ENCODE assay signal across 15 cellular contexts in genomic region chr14:85731198-85731597, GRCh38.
DNase-seq lines count a peak whose midpoint lies in the region; ATAC-seq, FAIRE-seq and TF ChIP-seq lines count a peak whose summit lies in the region.
"Had no signal": no experiment of that assay in that cellular context is flagged by ENCODE, and none has a peak within 500 bp of the region (broad histone marks: within the 10 kb centered on the region; RNA-seq: fewer than 3 reads in every experiment).

No MANE protein-coding gene starts in this region.

- intact Hi-C loops in heart right ventricle (cut with DNase I) = no loop called here

- no peaks in the 10 kb centered on the region for H3K79me2 ChIP-seq in astrocyte (ENCODE audit: insufficient read depth, low read length)

- no peak for TF ChIP-seq CTCF in astrocyte (IDR thresholded peaks at IDR 0.05; ENCODE audit: insufficient read depth, low read depth, low read length)
- TF ChIP-seq CTCF in heart right ventricle (IDR thresholded peaks at IDR 0.05) = no peak

- peaks cover 18% of the 10 kb centered on the region for H3K4me1 Mint-ChIP-seq in astrocyte (ENCODE audit: low read depth, unreplicated experiment)
- H3K4me1 Mint-ChIP-seq: activated naive CD8-positive, alpha-beta T cell treated with anti-CD3 and anti-CD28 coated beads, Interleukin-2, amount 10 ng/mL, durations not matched to agents 7 days and 5 days; CD4-positive, CD25-positive, alpha-beta regulatory T cell had no signal

- H3K36me3 Mint-ChIP-seq in astrocyte (ENCODE audit: low read depth, unreplicated experiment) = no peaks in the 10 kb centered on the region
- H3K36me3 Mint-ChIP-seq: activated naive CD8-positive, alpha-beta T cell treated with anti-CD3 and anti-CD28 coated beads, Interleukin-2, amount 10 ng/mL, durations not matched to agents 7 days and 5 days; CD4-positive, CD25-positive, alpha-beta regulatory T cell; WTC11 had no signal

- H3K9me3 ChIP-seq in astrocyte (ENCODE audit: insufficient read depth, low read depth, low read length) (no peaks in the 10 kb centered on the region), heart right ventricle (no peaks in the 10 kb centered on the region)

- ATAC-seq in heart right ventricle = peak; percentile 58 to 94 (median 79)
- ATAC-seq: SK-N-SH treated with all-trans-retinoic acid at 6 μM for 48 hours, WTC11 had no signal

- H3K27me3 ChIP-seq in astrocyte (ENCODE audit: insufficient read depth, low read length) (no peaks in the 10 kb centered on the region), heart right ventricle (no peaks in the 10 kb centered on the region)

- no peaks in the 10 kb centered on the region for H4K20me1 ChIP-seq in astrocyte (ENCODE audit: insufficient read depth, low read length)

- DNase-seq in GM03348 (ENCODE audit: low spot score) = peak; percentile 70
- peak; percentile 83 for DNase-seq in astrocyte (ENCODE audit: low read depth)
- peak in 1 of 2 donors; percentile 48 for DNase-seq in heart right ventricle
- DNase-seq in retina = peak; percentile 8
- no peak for DNase-seq in dermis blood vessel endothelial cell
- no peak for DNase-seq in DMS153 (lab: John Stamatoyannopoulos, UW)
- DNase-seq in GM19239 (ENCODE audit: insufficient read length, low spot score) = no peak
- no peak for DNase-seq in GDM1 (lab: John Stamatoyannopoulos, UW)
- DNase-seq: activated CD8-positive, alpha-beta memory T cell treated with anti-CD3 and anti-CD28 coated beads, Interleukin-2, amount 50 U/mL, for 4 hours; activated naive CD8-positive, alpha-beta T cell treated with anti-CD3 and anti-CD28 coated beads, Interleukin-2, amount 10 ng/mL, durations not matched to agents 7 days and 5 days; CD4-positive, CD25-positive, alpha-beta regulatory T cell; Karpas-422; NK-92 treated with Interleukin-12 subunit alpha and Interleukin-12 subunit beta, amount 100 ng/mL, for 24 hours had no signal

- no peak overlapping the region for H2AFZ ChIP-seq in astrocyte (ENCODE audit: low read depth, low read length)

- H3K36me3 ChIP-seq in astrocyte (ENCODE audit: insufficient read depth, low read length) = no peaks in the 10 kb centered on the region
- H3K36me3 ChIP-seq in heart right ventricle = no peaks in the 10 kb centered on the region

- H3K4me3 ChIP-seq in astrocyte (ENCODE audit: insufficient read depth, low read depth, low read length) = no peak overlapping the region
- H3K4me3 ChIP-seq in heart right ventricle = no peak overlapping the region

- no peaks in the 10 kb centered on the region for H3K4me1 ChIP-seq in astrocyte (ENCODE audit: insufficient read depth, low read length)
- H3K4me1 ChIP-seq in heart right ventricle = peaks cover 0 to 7% (median 0%) of the 10 kb centered on the region in 9 donors

- H3K9me3 Mint-ChIP-seq in astrocyte (ENCODE audit: unreplicated experiment) = peaks cover 1% of the 10 kb centered on the region
- H3K9me3 Mint-ChIP-seq: WTC11 had no signal

- no peak overlapping the region for H3K9ac ChIP-seq in astrocyte (ENCODE audit: low read length)

- H3K27ac Mint-ChIP-seq in astrocyte (ENCODE audit: unreplicated experiment) = peak overlapping the region; percentile 10
- H3K27ac Mint-ChIP-seq: activated naive CD8-positive, alpha-beta T cell treated with anti-CD3 and anti-CD28 coated beads, Interleukin-2, amount 10 ng/mL, durations not matched to agents 7 days and 5 days; CD4-positive, CD25-positive, alpha-beta regulatory T cell; WTC11 had no signal

- no peak overlapping the region for H3K4me2 ChIP-seq in astrocyte (ENCODE audit: low read length)

- FAIRE-seq in astrocyte (lab: Jason Lieb, UNC) (no peak), GM19239 (lab: Jason Lieb, UNC) (no peak)

- H3K27ac ChIP-seq in astrocyte (ENCODE audit: low read depth, low read length) = no peak overlapping the region
- H3K27ac ChIP-seq in heart right ventricle = peak overlapping the region in 1 of 10 donors; percentile 1

- H3K27me3 Mint-ChIP-seq in astrocyte (ENCODE audit: low read depth, unreplicated experiment) = peaks cover 5% of the 10 kb centered on the region
- H3K27me3 Mint-ChIP-seq: activated naive CD8-positive, alpha-beta T cell treated with anti-CD3 and anti-CD28 coated beads, Interleukin-2, amount 10 ng/mL, durations not matched to agents 7 days and 5 days; CD4-positive, CD25-positive, alpha-beta regulatory T cell had no signal

- no peak overlapping the region for H3K4me3 Mint-ChIP-seq in astrocyte (ENCODE audit: unreplicated experiment)
- H3K4me3 Mint-ChIP-seq: activated naive CD8-positive, alpha-beta T cell treated with anti-CD3 and anti-CD28 coated beads, Interleukin-2, amount 10 ng/mL, durations not matched to agents 7 days and 5 days; CD4-positive, CD25-positive, alpha-beta regulatory T cell; WTC11 had no signal

Comparison
In these comparisons a context has a peak if more than half of its experiments do, and no peak if none do; other contexts are left out.
1. DNase-seq: peak in GM03348 (single experiment), astrocyte (single experiment) and retina (single experiment); none in dermis blood vessel endothelial cell (single experiment), DMS153 (single experiment), GM19239 (single experiment) and GDM1 (single experiment).